ENCODE assay signal across 19 cellular contexts in genomic region chr11:100857236-100858005, GRCh38.
"Had no signal": no experiment of that assay in that cellular context is flagged by ENCODE, and none has a peak within 500 bp of the region (broad histone marks: within the 10 kb centered on the region; RNA-seq: fewer than 3 reads in every experiment).

No MANE protein-coding gene starts in this region.

- DNase-seq: activated CD4-positive, alpha-beta T cell treated with anti-CD3 and anti-CD28 coated beads, Interleukin-2, amount 10 ng/mL, durations not matched to agents 7 days and 5 days; activated CD8-positive, alpha-beta memory T cell treated with anti-CD3 and anti-CD28 coated beads, Interleukin-2, amount 50 U/mL, for 48 hours; activated naive CD8-positive, alpha-beta T cell treated with anti-CD3 and anti-CD28 coated beads, Interleukin-2, amount 10 ng/mL, durations not matched to agents 7 days and 5 days; aorta; esophagus squamous epithelium; mucosa of descending colon; naive thymus-derived CD4-positive, alpha-beta T cell; right cardiac atrium; small intestine; stimulated activated CD4-positive, alpha-beta T cell treated with anti-CD3 and anti-CD28 coated beads, Interleukin-4, amount 100 ng/mL, for 4 hours; stimulated activated CD8-positive, alpha-beta memory T cell treated with anti-CD3 and anti-CD28 coated beads, Interleukin-4, amount 100 ng/mL, for 48 hours; stimulated activated naive CD4-positive, alpha-beta T cell treated with Interleukin-2 at 50 U/mL for 16 hours; substantia nigra; uterus had no signal

- H3K27me3 ChIP-seq: breast epithelium, esophagus squamous epithelium, tibial nerve, uterus had no signal

- H3K4me3 Mint-ChIP-seq: activated CD4-positive, alpha-beta T cell treated with anti-CD3 and anti-CD28 coated beads, Interleukin-2, amount 10 ng/mL, durations not matched to agents 7 days and 5 days; activated naive CD8-positive, alpha-beta T cell treated with anti-CD3 and anti-CD28 coated beads, Interleukin-2, amount 10 ng/mL, durations not matched to agents 7 days and 5 days; activated T-helper 1 cell treated with anti-CD3 and anti-CD28 coated beads, Interleukin-12 subunit alpha, Interleukin-12 subunit beta, Interleukin-2, Interleukin-4 antibody, amounts not matched to agents 30 ng/mL and 10 ng/mL and 1 ng/mL, durations not matched to agents 14 hours and 24 hours and 36 hours; naive thymus-derived CD4-positive, alpha-beta T cell had no signal

- H3K4me3 ChIP-seq: breast epithelium, esophagus squamous epithelium, mucosa of descending colon, prostate gland, tibial nerve, uterus had no signal

- H3K27ac Mint-ChIP-seq: activated CD4-positive, alpha-beta T cell treated with anti-CD3 and anti-CD28 coated beads, Interleukin-2, amount 10 ng/mL, durations not matched to agents 7 days and 5 days; activated naive CD8-positive, alpha-beta T cell treated with anti-CD3 and anti-CD28 coated beads, Interleukin-2, amount 10 ng/mL, durations not matched to agents 7 days and 5 days; activated T-helper 1 cell treated with anti-CD3 and anti-CD28 coated beads, Interleukin-12 subunit alpha, Interleukin-12 subunit beta, Interleukin-2, Interleukin-4 antibody, amounts not matched to agents 30 ng/mL and 10 ng/mL and 1 ng/mL, durations not matched to agents 14 hours and 24 hours and 36 hours; naive thymus-derived CD4-positive, alpha-beta T cell had no signal

- ATAC-seq: left lobe of liver; mucosa of descending colon; naive thymus-derived CD4-positive, alpha-beta T cell; right cardiac atrium had no signal

- H3K36me3 Mint-ChIP-seq: activated naive CD8-positive, alpha-beta T cell treated with anti-CD3 and anti-CD28 coated beads, Interleukin-2, amount 10 ng/mL, durations not matched to agents 7 days and 5 days; naive thymus-derived CD4-positive, alpha-beta T cell had no signal

- H3K9me3 Mint-ChIP-seq: activated CD4-positive, alpha-beta T cell treated with anti-CD3 and anti-CD28 coated beads, Interleukin-2, amount 10 ng/mL, durations not matched to agents 7 days and 5 days; activated naive CD8-positive, alpha-beta T cell treated with anti-CD3 and anti-CD28 coated beads, Interleukin-2, amount 10 ng/mL, durations not matched to agents 7 days and 5 days; activated T-helper 1 cell treated with anti-CD3 and anti-CD28 coated beads, Interleukin-12 subunit alpha, Interleukin-12 subunit beta, Interleukin-2, Interleukin-4 antibody, amounts not matched to agents 30 ng/mL and 10 ng/mL and 1 ng/mL, durations not matched to agents 14 hours and 24 hours and 36 hours had no signal

- H3K4me1 Mint-ChIP-seq: activated CD4-positive, alpha-beta T cell treated with anti-CD3 and anti-CD28 coated beads, Interleukin-2, amount 10 ng/mL, durations not matched to agents 7 days and 5 days; activated naive CD8-positive, alpha-beta T cell treated with anti-CD3 and anti-CD28 coated beads, Interleukin-2, amount 10 ng/mL, durations not matched to agents 7 days and 5 days; naive thymus-derived CD4-positive, alpha-beta T cell had no signal

- H3K9me3 ChIP-seq: breast epithelium, esophagus squamous epithelium, mucosa of descending colon, prostate gland, tibial nerve, uterus had no signal

- H3K27ac ChIP-seq: breast epithelium, esophagus squamous epithelium, prostate gland, uterus had no signal

- H3K27me3 Mint-ChIP-seq: activated CD4-positive, alpha-beta T cell treated with anti-CD3 and anti-CD28 coated beads, Interleukin-2, amount 10 ng/mL, durations not matched to agents 7 days and 5 days; activated naive CD8-positive, alpha-beta T cell treated with anti-CD3 and anti-CD28 coated beads, Interleukin-2, amount 10 ng/mL, durations not matched to agents 7 days and 5 days; naive thymus-derived CD4-positive, alpha-beta T cell had no signal

- H3K4me1 ChIP-seq: breast epithelium, esophagus squamous epithelium, prostate gland, uterus had no signal

- H3K36me3 ChIP-seq: esophagus squamous epithelium, prostate gland, tibial nerve, uterus had no signal
